Comparison of ENCODE assay signal across 1 cellular context in genomic region chr12:121015825-121016766, GRCh38.
TF ChIP-seq lines count a peak whose summit lies in the region.

Gene C12orf43 (minus strand): TSS chr12:121016487. CDS start chr12:121016474, 13 bp downstream.

TF ChIP-seq in SK-N-SH, 30 proteins besides CTCF, POLR2A, EP300 and RAD21 (continued from another document):
- TF ChIP-seq MAX (IDR thresholded peaks at IDR 0.05; ENCODE audit: low read depth) (no peak; the same call in 1 of the 2 replicates), MEF2A (IDR thresholded peaks at IDR 0.05; ENCODE audit: borderline replicate concordance, low read depth) (no peak), POLR2AphosphoS5 (IDR thresholded peaks at IDR 0.05; ENCODE audit: low read depth, low read length) (peak; percentile 72), FOXJ3 (CRISPR knock-in tag; IDR thresholded peaks at IDR 0.05) (no peak), TAF1 (IDR thresholded peaks at IDR 0.05; ENCODE audit: borderline replicate concordance, low read depth, low read length) (peak; percentile 88), RXRA (IDR thresholded peaks at IDR 0.05; ENCODE audit: borderline replicate concordance, low read depth) (no peak), YY1 (IDR thresholded peaks at IDR 0.05; ENCODE audit: low read depth) (peak; percentile 99), RCOR1 (IDR thresholded peaks at IDR 0.05; ENCODE audit: low read length) (no peak), EZH2phosphoT487 (IDR thresholded peaks at IDR 0.05; ENCODE audit: borderline replicate concordance, low read depth) (no peak), GABPA (IDR thresholded peaks at IDR 0.05; ENCODE audit: low read depth) (no peak), PBX3 (IDR thresholded peaks at IDR 0.05) (no peak), JUND (IDR thresholded peaks at IDR 0.05) (no peak), NRF1 (IDR thresholded peaks at IDR 0.05; ENCODE audit: low read depth, low read length) (no peak), IRF3 (IDR thresholded peaks at IDR 0.05; ENCODE audit: low read depth, low read length) (no peak), ELF1 (IDR thresholded peaks at IDR 0.05) (no peak), MXI1 (IDR thresholded peaks at IDR 0.05; ENCODE audit: low read depth, low read length) (peak; percentile 93; the same call in 1 of the 2 replicates), GATA2 (CRISPR knock-in tag; IDR thresholded peaks at IDR 0.05) (peak; percentile 69), SMC3 (IDR thresholded peaks at IDR 0.05; ENCODE audit: low read depth, low read length) (no peak), RFX5 (IDR thresholded peaks at IDR 0.05; ENCODE audit: low read length) (no peak)
